ENCODE assay signal across 2 cellular contexts in genomic region chr1:22731924-22732522, GRCh38.
TF ChIP-seq lines count a peak whose summit lies in the region.

No MANE protein-coding gene starts in this region.

TF ChIP-seq in Ishikawa, 13 proteins besides CTCF, POLR2A, EP300 and RAD21 (continued from another document):
- TF ChIP-seq, protein P1, sequence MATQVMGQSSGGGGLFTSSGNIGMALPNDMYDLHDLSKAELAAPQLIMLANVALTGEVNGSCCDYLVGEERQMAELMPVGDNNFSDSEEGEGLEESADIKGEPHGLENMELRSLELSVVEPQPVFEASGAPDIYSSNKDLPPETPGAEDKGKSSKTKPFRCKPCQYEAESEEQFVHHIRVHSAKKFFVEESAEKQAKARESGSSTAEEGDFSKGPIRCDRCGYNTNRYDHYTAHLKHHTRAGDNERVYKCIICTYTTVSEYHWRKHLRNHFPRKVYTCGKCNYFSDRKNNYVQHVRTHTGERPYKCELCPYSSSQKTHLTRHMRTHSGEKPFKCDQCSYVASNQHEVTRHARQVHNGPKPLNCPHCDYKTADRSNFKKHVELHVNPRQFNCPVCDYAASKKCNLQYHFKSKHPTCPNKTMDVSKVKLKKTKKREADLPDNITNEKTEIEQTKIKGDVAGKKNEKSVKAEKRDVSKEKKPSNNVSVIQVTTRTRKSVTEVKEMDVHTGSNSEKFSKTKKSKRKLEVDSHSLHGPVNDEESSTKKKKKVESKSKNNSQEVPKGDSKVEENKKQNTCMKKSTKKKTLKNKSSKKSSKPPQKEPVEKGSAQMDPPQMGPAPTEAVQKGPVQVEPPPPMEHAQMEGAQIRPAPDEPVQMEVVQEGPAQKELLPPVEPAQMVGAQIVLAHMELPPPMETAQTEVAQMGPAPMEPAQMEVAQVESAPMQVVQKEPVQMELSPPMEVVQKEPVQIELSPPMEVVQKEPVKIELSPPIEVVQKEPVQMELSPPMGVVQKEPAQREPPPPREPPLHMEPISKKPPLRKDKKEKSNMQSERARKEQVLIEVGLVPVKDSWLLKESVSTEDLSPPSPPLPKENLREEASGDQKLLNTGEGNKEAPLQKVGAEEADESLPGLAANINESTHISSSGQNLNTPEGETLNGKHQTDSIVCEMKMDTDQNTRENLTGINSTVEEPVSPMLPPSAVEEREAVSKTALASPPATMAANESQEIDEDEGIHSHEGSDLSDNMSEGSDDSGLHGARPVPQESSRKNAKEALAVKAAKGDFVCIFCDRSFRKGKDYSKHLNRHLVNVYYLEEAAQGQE (IDR thresholded peaks at IDR 0.05; ENCODE audit: low read depth) = no peak

TF ChIP-seq in GM12878, 131 proteins besides CTCF, POLR2A, EP300 and RAD21:
- TF ChIP-seq NKRF (conservative IDR thresholded peaks at IDR 0.05) = no peak
- no peak for TF ChIP-seq NFYA (IDR thresholded peaks at IDR 0.05; ENCODE audit: borderline replicate concordance, low read depth, low read length)
